8 cellular contexts compared by ENCODE assay signal in the genomic region with DNA sequence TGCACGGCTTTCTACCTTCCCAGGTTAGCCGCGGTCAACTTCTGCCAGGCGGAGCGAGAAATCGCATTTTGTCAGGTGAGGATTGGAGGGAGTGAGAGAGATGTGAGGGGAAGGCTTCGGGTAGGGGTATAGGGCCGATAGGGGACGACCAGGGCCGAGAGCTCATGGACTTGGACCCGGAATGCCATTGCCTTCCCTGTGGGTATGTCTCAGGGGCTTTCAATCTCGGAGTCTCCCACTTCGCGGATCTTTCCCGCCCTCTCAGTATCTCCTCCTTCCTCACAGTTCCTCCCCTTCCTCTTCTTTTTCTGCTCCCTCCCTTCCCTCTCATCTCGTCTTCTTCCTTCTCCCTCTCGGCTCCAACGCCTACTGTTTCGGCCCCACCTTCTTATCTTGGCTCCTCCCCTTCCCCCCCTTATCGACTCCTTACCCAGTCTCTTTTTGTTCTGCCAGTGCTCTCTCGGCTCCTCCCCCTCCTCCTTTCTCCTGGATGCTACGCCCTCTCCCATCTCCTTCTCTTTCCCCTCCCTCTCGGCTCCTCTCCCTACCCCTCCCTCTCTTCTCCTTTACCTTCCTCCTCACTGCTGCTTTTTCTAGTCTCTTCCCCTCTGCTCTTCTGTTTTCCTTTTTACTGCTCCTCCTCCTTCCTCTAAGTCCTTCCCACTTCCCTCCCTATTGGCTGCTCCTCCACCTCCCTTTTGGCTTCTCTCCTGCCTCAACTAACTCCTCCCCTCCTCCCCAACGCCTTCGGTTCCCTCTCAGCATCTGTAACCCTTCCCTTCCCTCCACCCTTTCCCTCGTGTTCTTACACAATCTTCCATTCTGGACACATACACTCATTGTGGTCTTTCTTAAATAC.
DNase-seq lines count a peak whose midpoint lies in the region; ATAC-seq and TF ChIP-seq lines count a peak whose summit lies in the region.

No MANE protein-coding gene starts in this region.

- H3K27ac ChIP-seq in cingulate gyrus (ENCODE audit: low read depth, low read length): peak overlapping the region; percentile 65

- TF ChIP-seq POLR2A in GM19193 (IDR thresholded peaks at IDR 0.05; ENCODE audit: extremely low read depth, insufficient read depth, insufficient read length): peak; percentile 23

- peak; percentile 60 for ATAC-seq in HG03378 (IDR thresholded peaks at IDR 0.05; ENCODE audit: unreplicated experiment)

- DNase-seq in Ammon's horn (ENCODE audit: low spot score) (peak; percentile 90), NCI-H446 treated with DMSO at 0.1 percent for 48 hours (lab: John Stamatoyannopoulos, UW) (peak; percentile 88), kidney glomerular epithelial cell (lab: John Stamatoyannopoulos, UW) (peak; percentile 79)
- DNase-seq in activated CD4-positive, CD25-positive, alpha-beta regulatory T cell treated with anti-CD3 and anti-CD28 coated beads, Interleukin-2, amount 50 U/mL, for 72 hours: peak; percentile 50
- DNase-seq in stimulated activated CD4-positive, alpha-beta T cell treated with anti-CD3 and anti-CD28 coated beads, Interleukin-15, amount 100 ng/mL, for 48 hours (ENCODE audit: low read depth in 2 of 2): peak; percentile 23 to 51

Comparison
In these comparisons a context has a peak if more than half of its experiments do, and no peak if none do; other contexts are left out.
1. Peak in every context shown above with its lines: DNase-seq, ATAC-seq and H3K27ac ChIP-seq.
2. DNase-seq: peak in every context shown above with its lines; median percentile 90 in Ammon's horn; 88 in NCI-H446 treated with DMSO at 0.1 percent for 48 hours; 79 in kidney glomerular epithelial cell; 50 in activated CD4-positive, CD25-positive, alpha-beta regulatory T cell treated with anti-CD3 and anti-CD28 coated beads, Interleukin-2, amount 50 U/mL, for 72 hours; 37 in stimulated activated CD4-positive, alpha-beta T cell treated with anti-CD3 and anti-CD28 coated beads, Interleukin-15, amount 100 ng/mL, for 48 hours.